ENCODE assay signal across 19 cellular contexts in genomic region chr17:68351395-68351794, GRCh38.
DNase-seq lines count a peak whose midpoint lies in the region; ATAC-seq and TF ChIP-seq lines count a peak whose summit lies in the region.
"Had no signal": no experiment of that assay in that cellular context is flagged by ENCODE, and none has a peak within 500 bp of the region (broad histone marks: within the 10 kb centered on the region; RNA-seq: fewer than 3 reads in every experiment).

No MANE protein-coding gene starts in this region.

- peak; percentile 26 for TF ChIP-seq CTCF in psoas muscle (IDR thresholded peaks at IDR 0.05)

- H3K36me3 Mint-ChIP-seq in effector memory CD8-positive, alpha-beta T cell (ENCODE audit: insufficient read depth): peaks cover 25% of the 10 kb centered on the region
- H3K36me3 Mint-ChIP-seq: IgD-negative memory B cell, T-cell had no signal

- H3K4me1 Mint-ChIP-seq in effector memory CD8-positive, alpha-beta T cell (ENCODE audit: low read depth in 2 of 2): peaks cover 65 to 71% of the 10 kb centered on the region in 2 donors

- DNase-seq in Daoy (ENCODE audit: low read depth) (peak; percentile 24), NCI-H748 treated with DMSO at 0.1 percent for 48 hours (lab: John Stamatoyannopoulos, UW) (peak; percentile 2), psoas muscle (peak in 1 of 2 donors; percentile 43), NOMO-1 treated with dmso at 0.1 percent for 144 hours (lab: John Stamatoyannopoulos, UW; ENCODE audit: unreplicated experiment) (no peak), putamen (ENCODE audit: low spot score) (no peak)
- DNase-seq in effector memory CD8-positive, alpha-beta T cell: no peak
- DNase-seq: activated CD4-positive, alpha-beta T cell treated with anti-CD3 and anti-CD28 coated beads, Interleukin-2, amount 50 U/mL, for 48 hours; activated naive CD4-positive, alpha-beta T cell; colonic mucosa; foreskin keratinocyte; kidney; naive B cell; NCI-H2029 treated with DMSO at 0.1 percent for 48 hours; T-cell; tibial artery had no signal

- no peaks in the 10 kb centered on the region for H3K9me3 ChIP-seq in psoas muscle
- H3K9me3 ChIP-seq: colonic mucosa, tibial artery had no signal

- intact Hi-C loops in psoas muscle (cut with DNase I): no loop called here

- 65 to 74% (median 71%) methylated on average over 7 of the region's 7 CpGs for WGBS in psoas muscle, 3 donors

- H3K36me3 ChIP-seq in psoas muscle (ENCODE audit: insufficient read depth in 1 of 2, low read depth in 1 of 2): no peaks in the 10 kb centered on the region
- H3K36me3 ChIP-seq: colonic mucosa, HAP-1 had no signal

- H3K27me3 ChIP-seq in psoas muscle (ENCODE audit: insufficient read depth in 3 of 3, low read length in 2 of 3): no peaks in the 10 kb centered on the region
- H3K27me3 ChIP-seq: colonic mucosa, foreskin keratinocyte, tibial artery had no signal

- no peak overlapping the region for H3K27ac ChIP-seq in psoas muscle
- H3K27ac ChIP-seq: colonic mucosa, foreskin keratinocyte, skin epidermis, tibial artery had no signal

- H3K4me1 ChIP-seq in psoas muscle: peaks cover 7% of the 10 kb centered on the region
- H3K4me1 ChIP-seq: colonic mucosa, foreskin keratinocyte, HAP-1 had no signal

- peak overlapping the region; percentile 49 to 55 for H3K4me3 Mint-ChIP-seq in effector memory CD8-positive, alpha-beta T cell
- H3K4me3 Mint-ChIP-seq: IgD-negative memory B cell, naive B cell, T-cell had no signal

- no peaks in the 10 kb centered on the region for H3K9me3 Mint-ChIP-seq in effector memory CD8-positive, alpha-beta T cell
- H3K9me3 Mint-ChIP-seq: IgD-negative memory B cell, naive B cell, T-cell had no signal

- no peak overlapping the region for H3K4me3 ChIP-seq in psoas muscle
- H3K4me3 ChIP-seq: colonic mucosa, HAP-1, skin epidermis, tibial artery had no signal

- peak overlapping the region; percentile 8 to 32 for H3K27ac Mint-ChIP-seq in effector memory CD8-positive, alpha-beta T cell
- H3K27ac Mint-ChIP-seq: IgD-negative memory B cell had no signal

- ATAC-seq in effector memory CD8-positive, alpha-beta T cell (replicated peaks): no peak
- ATAC-seq in psoas muscle: peak in 3 of 4 donors; percentile 45 to 50 (median 49)
- ATAC-seq in HG02884 (IDR thresholded peaks at IDR 0.05; ENCODE audit: unreplicated experiment): no peak
- ATAC-seq: foreskin keratinocyte, T-cell had no signal

- H3K27me3 Mint-ChIP-seq in effector memory CD8-positive, alpha-beta T cell: no peaks in the 10 kb centered on the region
- H3K27me3 Mint-ChIP-seq: T-cell had no signal

Comparison
In these comparisons a context has a peak if more than half of its experiments do, and no peak if none do; other contexts are left out.
1. DNase-seq: peak in Daoy (single experiment) and NCI-H748 treated with DMSO at 0.1 percent for 48 hours (single experiment); none in effector memory CD8-positive, alpha-beta T cell (0 of 3), NOMO-1 treated with dmso at 0.1 percent for 144 hours (single experiment) and putamen (single experiment).
2. ATAC-seq: peak in psoas muscle (3 of 4); none in effector memory CD8-positive, alpha-beta T cell (single experiment) and HG02884 (single experiment).